23 cellular contexts compared by ENCODE assay signal in genomic region chr5:176894298-176894697, GRCh38. TPM values are rescaled to one million over a fixed set of nuclear protein-coding genes. Genes with fewer than 3 reads are reported as not detected.
A peak's percentile ranks its signal among the peaks of the same experiment; 100 is the strongest.
DNase-seq lines count a peak whose midpoint lies in the region; ATAC-seq and TF ChIP-seq lines count a peak whose summit lies in the region.
"Had no signal": no experiment of that assay in that cellular context is flagged by ENCODE, and none has a peak within 500 bp of the region (broad histone marks: within the 10 kb centered on the region; RNA-seq: fewer than 3 reads in every experiment).

No MANE protein-coding gene starts in this region.

- H3K4me3 Mint-ChIP-seq in activated CD8-positive, alpha-beta memory T cell treated with anti-CD3 and anti-CD28 coated beads, Interleukin-2, amount 10 ng/mL, durations not matched to agents 7 days and 5 days = no peak overlapping the region
- H3K4me3 Mint-ChIP-seq in neural crest cell = no peak overlapping the region
- H3K4me3 Mint-ChIP-seq in stimulated activated memory B cell treated with anti-CD40 and anti-IgM and Interleukin-4, amounts not matched to agents 10 μg/mL and 1 μg/mL and 100 μg/mL, for 72 hours = no peak overlapping the region

- no peaks in the 10 kb centered on the region for H3K9me3 Mint-ChIP-seq in activated CD8-positive, alpha-beta memory T cell treated with anti-CD3 and anti-CD28 coated beads, Interleukin-2, amount 10 ng/mL, durations not matched to agents 7 days and 5 days (ENCODE audit: low read depth)
- H3K9me3 Mint-ChIP-seq in neural crest cell = no peaks in the 10 kb centered on the region
- no peaks in the 10 kb centered on the region for H3K9me3 Mint-ChIP-seq in stimulated activated memory B cell treated with anti-CD40 and anti-IgM and Interleukin-4, amounts not matched to agents 10 μg/mL and 1 μg/mL and 100 μg/mL, for 72 hours
- H3K9me3 Mint-ChIP-seq: IgD-negative memory B cell had no signal

- peaks cover 13% of the 10 kb centered on the region for H3K4me1 Mint-ChIP-seq in activated CD8-positive, alpha-beta memory T cell treated with anti-CD3 and anti-CD28 coated beads, Interleukin-2, amount 10 ng/mL, durations not matched to agents 7 days and 5 days
- H3K4me1 Mint-ChIP-seq in neural crest cell = no peaks in the 10 kb centered on the region
- peaks cover 4% of the 10 kb centered on the region for H3K4me1 Mint-ChIP-seq in stimulated activated memory B cell treated with anti-CD40 and anti-IgM and Interleukin-4, amounts not matched to agents 10 μg/mL and 1 μg/mL and 100 μg/mL, for 72 hours

- peaks cover 3% of the 10 kb centered on the region for H3K27me3 Mint-ChIP-seq in activated CD8-positive, alpha-beta memory T cell treated with anti-CD3 and anti-CD28 coated beads, Interleukin-2, amount 10 ng/mL, durations not matched to agents 7 days and 5 days
- H3K27me3 Mint-ChIP-seq in neural crest cell (ENCODE audit: low read depth) = peaks cover 6% of the 10 kb centered on the region
- peaks cover 17% of the 10 kb centered on the region for H3K27me3 Mint-ChIP-seq in stimulated activated memory B cell treated with anti-CD40 and anti-IgM and Interleukin-4, amounts not matched to agents 10 μg/mL and 1 μg/mL and 100 μg/mL, for 72 hours

- H3K4me3 ChIP-seq in sigmoid colon = no peak overlapping the region

- CTCF ChIA-PET in activated CD8-positive, alpha-beta memory T cell treated with anti-CD3 and anti-CD28 coated beads, Interleukin-2, amount 10 ng/mL, durations not matched to agents 7 days and 5 days (lab: Charles Lee) = no interaction called here

- H3K9me3 ChIP-seq in sigmoid colon = no peaks in the 10 kb centered on the region
- H3K9me3 ChIP-seq: BE2C had no signal

- intact Hi-C loops in sigmoid colon (cut with DNase I) = no loop called here

- TF ChIP-seq EP300 in sigmoid colon (IDR thresholded peaks at IDR 0.05) = no peak

- DNase-seq in activated CD8-positive, alpha-beta memory T cell treated with anti-CD3 and anti-CD28 coated beads, Interleukin-2, amount 10 ng/mL, durations not matched to agents 7 days and 5 days = peak; percentile 28
- DNase-seq in activated CD8-positive, alpha-beta memory T cell treated with anti-CD3 and anti-CD28 coated beads, Interleukin-2, amount 50 U/mL, for 48 hours = no peak
- DNase-seq in MV-4-11 (lab: John Stamatoyannopoulos, UW) = peak; percentile 16
- DNase-seq in neural crest cell (ENCODE audit: low read depth, low spot score) = no peak
- DNase-seq in sigmoid colon = no peak
- no peak for DNase-seq in amniotic stem cell (lab: John Stamatoyannopoulos, UW)
- DNase-seq in GM13976 (ENCODE audit: low spot score) = no peak
- DNase-seq: 8988T; ACHN; BE2C; MM.1S; NCI-H1048; NCI-H1417; NCI-H1694; NCI-H2029 treated with DMSO at 0.1 percent for 48 hours; NCI-H446 treated with DMSO at 0.1 percent for 48 hours; NCI-H526; NCI-H82; NK-92 treated with Interleukin-12 subunit alpha and Interleukin-12 subunit beta, amount 100 ng/mL, for 24 hours; PC-3 had no signal

- no peaks in the 10 kb centered on the region for H3K36me3 ChIP-seq in sigmoid colon
- H3K36me3 ChIP-seq: BE2C had no signal

- no peak for TF ChIP-seq POLR2A in sigmoid colon (IDR thresholded peaks at IDR 0.05)

- ATAC-seq in activated CD8-positive, alpha-beta memory T cell treated with anti-CD3 and anti-CD28 coated beads, Interleukin-2, amount 10 ng/mL, durations not matched to agents 7 days and 5 days = no peak
- peak; percentile 15 for ATAC-seq in stimulated activated memory B cell treated with anti-CD40 and anti-IgM and Interleukin-4, amounts not matched to agents 10 μg/mL and 1 μg/mL and 100 μg/mL, for 72 hours
- ATAC-seq: PC-3 had no signal

- H3K27ac Mint-ChIP-seq in activated CD8-positive, alpha-beta memory T cell treated with anti-CD3 and anti-CD28 coated beads, Interleukin-2, amount 10 ng/mL, durations not matched to agents 7 days and 5 days = no peak overlapping the region
- H3K27ac Mint-ChIP-seq in neural crest cell (ENCODE audit: unreplicated experiment) = peak overlapping the region; percentile 86
- H3K27ac Mint-ChIP-seq in stimulated activated memory B cell treated with anti-CD40 and anti-IgM and Interleukin-4, amounts not matched to agents 10 μg/mL and 1 μg/mL and 100 μg/mL, for 72 hours = no peak overlapping the region
- H3K27ac Mint-ChIP-seq: IgD-negative memory B cell had no signal

- H3K27me3 ChIP-seq in sigmoid colon = no peaks in the 10 kb centered on the region
- H3K27me3 ChIP-seq: BE2C had no signal

- TF ChIP-seq CTCF in neural crest cell (conservative IDR thresholded peaks at IDR 0.05) = no peak
- TF ChIP-seq CTCF in sigmoid colon (IDR thresholded peaks at IDR 0.05) = no peak
- TF ChIP-seq CTCF in GM13976 (IDR thresholded peaks at IDR 0.05; ENCODE audit: borderline replicate concordance, control extremely low read depth, extremely low read depth, insufficient read depth, missing control alignments) = no peak

- in situ Hi-C loops in GM13976 (cut with MboI; ENCODE audit: low sequenced_read_pairs, unreplicated experiment) = no loop called here

- no peaks in the 10 kb centered on the region for H3K4me1 ChIP-seq in sigmoid colon
- H3K4me1 ChIP-seq: BE2C had no signal

- 89 to 90% methylated on average over 6 of the region's 6 CpGs for WGBS in sigmoid colon, 2 donors

- H3K27ac ChIP-seq in sigmoid colon = no peak overlapping the region
- H3K27ac ChIP-seq: KMS-11 had no signal

- no peaks in the 10 kb centered on the region for H3K36me3 Mint-ChIP-seq in activated CD8-positive, alpha-beta memory T cell treated with anti-CD3 and anti-CD28 coated beads, Interleukin-2, amount 10 ng/mL, durations not matched to agents 7 days and 5 days
- H3K36me3 Mint-ChIP-seq in neural crest cell (ENCODE audit: low read depth) = no peaks in the 10 kb centered on the region
- H3K36me3 Mint-ChIP-seq in stimulated activated memory B cell treated with anti-CD40 and anti-IgM and Interleukin-4, amounts not matched to agents 10 μg/mL and 1 μg/mL and 100 μg/mL, for 72 hours = no peaks in the 10 kb centered on the region

RNA-seq across cellular contexts. Expression of gene HK3, which starts 4.8 kb away (rescaled TPM):
- total RNA-seq in activated CD8-positive, alpha-beta memory T cell treated with anti-CD3 and anti-CD28 coated beads, Interleukin-2, amount 10 ng/mL, durations not matched to agents 7 days and 5 days = not detected
- total RNA-seq in neural crest cell (not detected in 2 replicates), sigmoid colon (10 to 100 TPM in 1 of 4 donors, 1 to 10 TPM in 3; 4.7 to 12.8 (median 9.1) TPM)
- polyA plus RNA-seq in sigmoid colon = 10 to 100 TPM in 1 of 3 donors, 1 to 10 TPM in 2; 1.8 to 11.0 (median 2.8) TPM
- total RNA-seq: PC-3 had no signal
- polyA plus RNA-seq: IgD-negative memory B cell had no signal

Comparison
In these comparisons a context has a peak if more than half of its experiments do, and no peak if none do; other contexts are left out.
1. DNase-seq: peak in activated CD8-positive, alpha-beta memory T cell treated with anti-CD3 and anti-CD28 coated beads, Interleukin-2, amount 10 ng/mL, durations not matched to agents 7 days and 5 days (single experiment) and MV-4-11 (single experiment); none in activated CD8-positive, alpha-beta memory T cell treated with anti-CD3 and anti-CD28 coated beads, Interleukin-2, amount 50 U/mL, for 48 hours (single experiment), neural crest cell (single experiment), sigmoid colon (single experiment), amniotic stem cell (single experiment) and GM13976 (single experiment).